ENCODE assay signal across 36 cellular contexts in the genomic region with DNA sequence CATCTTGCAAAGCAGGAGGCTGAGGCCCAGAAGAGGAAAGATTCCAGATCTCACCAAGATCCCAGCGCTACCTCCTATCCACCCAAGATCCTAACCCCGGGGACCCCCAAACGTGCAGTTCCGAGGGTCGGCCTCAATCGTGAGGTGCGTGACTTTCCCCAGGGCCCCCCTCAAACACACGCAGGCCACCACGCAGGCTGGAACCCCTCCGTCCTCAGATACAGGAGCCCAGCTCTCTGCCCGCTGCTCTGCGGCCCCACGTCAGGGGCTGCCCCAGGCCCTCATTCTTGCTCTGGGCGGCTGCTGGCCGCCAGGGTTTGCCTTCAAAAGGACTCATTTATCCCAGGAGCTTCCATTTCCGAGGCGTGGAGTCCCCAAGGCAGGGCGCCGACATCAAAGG. TPM values are rescaled to one million over a fixed set of nuclear protein-coding genes. Genes with fewer than 3 reads are reported as not detected.
"Had no signal": no experiment of that assay in that cellular context is flagged by ENCODE, and none has a peak within 500 bp of the region (broad histone marks: within the 10 kb centered on the region; RNA-seq: fewer than 3 reads in every experiment).

No MANE protein-coding gene starts in this region.

- H3K4me2 ChIP-seq: smooth muscle cell had no signal

- H2AFZ ChIP-seq: parathyroid adenoma had no signal

- H3K9ac ChIP-seq: parathyroid adenoma had no signal

- H3K27ac Mint-ChIP-seq: dendritic cell treated with granulocyte-macrophage colony-stimulating factor and Interleukin-4, amounts not matched to agents 40 ng/mL and 50 ng/mL, for 4 days; immature natural killer cell; naive thymus-derived CD8-positive, alpha-beta T cell; nephron progenitor cell; progenitor cell of endocrine pancreas; stimulated activated effector memory CD8-positive, alpha-beta T cell treated with anti-CD3 and anti-CD28 coated beads, Interleukin-12 subunit alpha, Interleukin-12 subunit beta, amount 100 ng/mL, for 72 hours had no signal

- FAIRE-seq: endothelial cell of umbilical vein had no signal

- H3K9me3 Mint-ChIP-seq: immature natural killer cell; naive thymus-derived CD8-positive, alpha-beta T cell; stimulated activated effector memory CD8-positive, alpha-beta T cell treated with anti-CD3 and anti-CD28 coated beads, Interleukin-12 subunit alpha, Interleukin-12 subunit beta, amount 100 ng/mL, for 72 hours had no signal

- H3K9me3 ChIP-seq: colonic mucosa, esophagus muscularis mucosa, gastroesophageal sphincter, heart right ventricle, lower lobe of right lung, stomach, thyroid gland, vagina had no signal

- H3K4me1 Mint-ChIP-seq: immature natural killer cell; stimulated activated effector memory CD8-positive, alpha-beta T cell treated with anti-CD3 and anti-CD28 coated beads, Interleukin-12 subunit alpha, Interleukin-12 subunit beta, amount 100 ng/mL, for 72 hours had no signal

- H3K4me1 ChIP-seq: colonic mucosa, foreskin keratinocyte, gastroesophageal sphincter, parathyroid adenoma, vagina had no signal

- H3K27me3 Mint-ChIP-seq: progenitor cell of endocrine pancreas had no signal

- H3K79me2 ChIP-seq: parathyroid adenoma had no signal

- H3K27me3 ChIP-seq: colonic mucosa, thyroid gland, vagina had no signal

- H3K36me3 Mint-ChIP-seq: immature natural killer cell; naive thymus-derived CD8-positive, alpha-beta T cell; stimulated activated effector memory CD8-positive, alpha-beta T cell treated with anti-CD3 and anti-CD28 coated beads, Interleukin-12 subunit alpha, Interleukin-12 subunit beta, amount 100 ng/mL, for 72 hours had no signal

- ATAC-seq: foreskin keratinocyte; gastroesophageal sphincter; left ventricle myocardium superior; naive thymus-derived CD8-positive, alpha-beta T cell; sciatic nerve; stimulated activated effector memory CD8-positive, alpha-beta T cell treated with anti-CD3 and anti-CD28 coated beads, Interleukin-12 subunit alpha, Interleukin-12 subunit beta, amount 100 ng/mL, for 72 hours had no signal

- H3K27ac ChIP-seq: colonic mucosa, esophagus muscularis mucosa, foreskin keratinocyte, gastroesophageal sphincter, heart right ventricle, lower lobe of right lung, parathyroid adenoma, stomach, thyroid gland, vagina had no signal

- H3K4me3 Mint-ChIP-seq: dendritic cell treated with granulocyte-macrophage colony-stimulating factor and Interleukin-4, amounts not matched to agents 40 ng/mL and 50 ng/mL, for 4 days; immature natural killer cell; naive thymus-derived CD8-positive, alpha-beta T cell; nephron progenitor cell; stimulated activated effector memory CD8-positive, alpha-beta T cell treated with anti-CD3 and anti-CD28 coated beads, Interleukin-12 subunit alpha, Interleukin-12 subunit beta, amount 100 ng/mL, for 72 hours had no signal

- DNase-seq: colonic mucosa; effector CD8-positive, alpha-beta T cell; foreskin keratinocyte; heart right ventricle; hippocampal formation; immature natural killer cell; islet precursor cell; left ventricle myocardium superior; lower lobe of right lung; nephron progenitor cell; occipital lobe; stimulated activated CD4-positive, alpha-beta T cell treated with anti-CD3 and anti-CD28 coated beads, Interleukin-12 subunit alpha, Interleukin-12 subunit beta, amount 100 ng/mL, for 4 hours; stimulated activated CD4-positive, alpha-beta T cell treated with anti-CD3 and anti-CD28 coated beads, Interleukin-1b, Interleukin-23, amount 100 ng/mL, for 48 hours; stimulated activated CD4-positive, alpha-beta T cell treated with anti-CD3 and anti-CD28 coated beads, Interleukin-4, amount 100 ng/mL, for 1 hour; stimulated activated naive CD4-positive, alpha-beta T cell treated with Interleukin-2 at 50 U/mL for 16 hours; stomach; thyroid gland; trophoblast cell had no signal

- H3K36me3 ChIP-seq: colonic mucosa, esophagus muscularis mucosa, gastroesophageal sphincter, heart right ventricle, lower lobe of right lung, stomach, thyroid gland, vagina had no signal

- H3K4me3 ChIP-seq: colonic mucosa, esophagus muscularis mucosa, gastroesophageal sphincter, heart right ventricle, lower lobe of right lung, smooth muscle cell, stomach, thyroid gland, vagina had no signal

RNA-seq across cellular contexts. Expression of a gene that starts 39.9 kb away (rescaled TPM):
- total RNA-seq: colonic mucosa; endothelial cell of umbilical vein; epithelial cell of proximal tubule; esophagus muscularis mucosa; fibroblast of lung; foreskin keratinocyte; gastroesophageal sphincter; heart right ventricle; left ventricle myocardium superior; lower lobe of right lung; mesenteric fat pad; myocyte; naive thymus-derived CD8-positive, alpha-beta T cell; occipital lobe; progenitor cell of endocrine pancreas; sciatic nerve; smooth muscle cell; stomach; subcutaneous adipose tissue; temporal lobe; thyroid gland; ureter; vagina had no signal
- polyA plus RNA-seq: endothelial cell of umbilical vein; fibroblast of lung; foreskin keratinocyte; heart right ventricle; immature natural killer cell; naive thymus-derived CD8-positive, alpha-beta T cell; smooth muscle cell; stomach had no signal

RNA-seq across cellular contexts. Expression of a gene that starts 44.8 kb away (rescaled TPM):
- total RNA-seq: myocyte had no signal

RNA-seq across cellular contexts. Expression of a gene that starts 51.2 kb away (rescaled TPM):
- total RNA-seq: colonic mucosa; endothelial cell of umbilical vein; epithelial cell of proximal tubule; esophagus muscularis mucosa; fibroblast of lung; foreskin keratinocyte; gastroesophageal sphincter; heart right ventricle; left ventricle myocardium superior; lower lobe of right lung; mesenteric fat pad; myocyte; naive thymus-derived CD8-positive, alpha-beta T cell; occipital lobe; progenitor cell of endocrine pancreas; sciatic nerve; smooth muscle cell; stomach; subcutaneous adipose tissue; temporal lobe; thyroid gland; ureter; vagina had no signal
- polyA plus RNA-seq: endothelial cell of umbilical vein; fibroblast of lung; foreskin keratinocyte; heart right ventricle; immature natural killer cell; naive thymus-derived CD8-positive, alpha-beta T cell; smooth muscle cell; stomach had no signal

RNA-seq across cellular contexts. Expression of a gene that starts 58.5 kb away (rescaled TPM):
- total RNA-seq: colonic mucosa; endothelial cell of umbilical vein; epithelial cell of proximal tubule; esophagus muscularis mucosa; fibroblast of lung; foreskin keratinocyte; gastroesophageal sphincter; heart right ventricle; left ventricle myocardium superior; lower lobe of right lung; mesenteric fat pad; myocyte; naive thymus-derived CD8-positive, alpha-beta T cell; occipital lobe; progenitor cell of endocrine pancreas; sciatic nerve; smooth muscle cell; stomach; subcutaneous adipose tissue; temporal lobe; thyroid gland; ureter; vagina had no signal
- polyA plus RNA-seq: endothelial cell of umbilical vein; fibroblast of lung; foreskin keratinocyte; heart right ventricle; immature natural killer cell; naive thymus-derived CD8-positive, alpha-beta T cell; smooth muscle cell; stomach had no signal
